ENCODE assay signal across 8 cellular contexts in genomic region chr22:30754971-30755759, GRCh38.
A peak's percentile ranks its signal among the peaks of the same experiment; 100 is the strongest.
DNase-seq lines count a peak whose midpoint lies in the region; ATAC-seq, FAIRE-seq and TF ChIP-seq lines count a peak whose summit lies in the region.

No MANE protein-coding gene starts in this region.

- TF ChIP-seq CTCF in GM12864 (IDR thresholded peaks at IDR 0.05; ENCODE audit: low read depth, low read length, missing control alignments): peak; percentile 85

- no peak overlapping the region for H3K27ac Mint-ChIP-seq in activated CD4-positive, alpha-beta T cell treated with anti-CD3 and anti-CD28 coated beads for 36 hours

- H3K4me3 Mint-ChIP-seq in activated CD4-positive, alpha-beta T cell treated with anti-CD3 and anti-CD28 coated beads for 36 hours: no peak overlapping the region

- H3K36me3 Mint-ChIP-seq in activated CD4-positive, alpha-beta T cell treated with anti-CD3 and anti-CD28 coated beads for 36 hours (ENCODE audit: low read depth): no peaks in the 10 kb centered on the region

- H3K4me3 ChIP-seq in GM12864 (ENCODE audit: low read depth, low read length): no peak overlapping the region

- DNase-seq in GM12864 (ENCODE audit: low read depth) (peak; percentile 57), NCI-H2029 treated with DMSO at 0.1 percent for 48 hours (lab: John Stamatoyannopoulos, UW) (peak; percentile 14), ecto neural progenitor cell (ENCODE audit: low spot score) (peak; percentile 67), lung microvascular endothelial cell (ENCODE audit: low read depth in 2 of 2) (peak; percentile 88 to 89)
- DNase-seq in activated CD4-positive, alpha-beta T cell treated with anti-CD3 and anti-CD28 coated beads for 36 hours: peak; percentile 78
- DNase-seq in stimulated activated CD8-positive, alpha-beta memory T cell treated with anti-CD3 and anti-CD28 coated beads, Interleukin-4, amount 100 ng/mL, for 48 hours: peak; percentile 70

- no peaks in the 10 kb centered on the region for H3K27me3 Mint-ChIP-seq in activated CD4-positive, alpha-beta T cell treated with anti-CD3 and anti-CD28 coated beads for 36 hours

- CTCF ChIA-PET in activated CD4-positive, alpha-beta T cell treated with anti-CD3 and anti-CD28 coated beads for 36 hours (lab: Charles Lee): interaction anchor here (0.6 to 5.3 kb wide), 26 partner anchors 8 to 1142 kb away, joined by 3 to 97 read pairs (median 4); partner anchors contain the start of genes PES1, SLC35E4 and TCN2

- POLR2A ChIA-PET in activated CD4-positive, alpha-beta T cell treated with anti-CD3 and anti-CD28 coated beads for 36 hours (lab: Charles Lee): interaction anchor here (0.5 to 1.9 kb wide), 4 partner anchors 12 to 120 kb away, joined by 3 to 8 read pairs (median 6); no protein-coding TSS in a partner anchor

- peak; percentile 89 for FAIRE-seq in A204.1 (lab: Jason Lieb, UNC)

- intact Hi-C loops in activated CD4-positive, alpha-beta T cell treated with anti-CD3 and anti-CD28 coated beads for 36 hours (cut with DNase I, micrococcal nuclease): loop anchor here (1.0 kb wide), 1 partner anchor 121 kb away; no protein-coding TSS in a partner anchor

- peaks cover 3% of the 10 kb centered on the region for H3K9me3 Mint-ChIP-seq in activated CD4-positive, alpha-beta T cell treated with anti-CD3 and anti-CD28 coated beads for 36 hours (ENCODE audit: low read depth)

- no peaks in the 10 kb centered on the region for H3K4me1 Mint-ChIP-seq in activated CD4-positive, alpha-beta T cell treated with anti-CD3 and anti-CD28 coated beads for 36 hours

- ATAC-seq in activated CD4-positive, alpha-beta T cell treated with anti-CD3 and anti-CD28 coated beads for 36 hours: peak; percentile 92
- no peak for ATAC-seq in GM18502 (IDR thresholded peaks at IDR 0.05; ENCODE audit: poor library complexity, unreplicated experiment)

Comparison
In these comparisons a context has a peak if more than half of its experiments do, and no peak if none do; other contexts are left out.
1. DNase-seq: peak in every context shown above with its lines; median percentile 88 in lung microvascular endothelial cell; 78 in activated CD4-positive, alpha-beta T cell treated with anti-CD3 and anti-CD28 coated beads for 36 hours; 70 in stimulated activated CD8-positive, alpha-beta memory T cell treated with anti-CD3 and anti-CD28 coated beads, Interleukin-4, amount 100 ng/mL, for 48 hours; 67 in ecto neural progenitor cell; 57 in GM12864; 14 in NCI-H2029 treated with DMSO at 0.1 percent for 48 hours.